ENCODE assay signal across 12 cellular contexts in genomic region chr6:26360451-26361416, GRCh38. TPM values are rescaled to one million over a fixed set of nuclear protein-coding genes. Genes with fewer than 3 reads are reported as not detected.
DNase-seq lines count a peak whose midpoint lies in the region; ATAC-seq and TF ChIP-seq lines count a peak whose summit lies in the region.
"Had no signal": no experiment of that assay in that cellular context is flagged by ENCODE, and none has a peak within 500 bp of the region (broad histone marks: within the 10 kb centered on the region; RNA-seq: fewer than 3 reads in every experiment).

No MANE protein-coding gene starts in this region.

- H3K4me1 Mint-ChIP-seq in activated naive CD8-positive, alpha-beta T cell treated with anti-CD3 and anti-CD28 coated beads, Interleukin-2, amount 10 ng/mL, durations not matched to agents 7 days and 5 days, result peaks cover 27% of the 10 kb centered on the region
- H3K4me1 Mint-ChIP-seq in GM23338, result no peaks in the 10 kb centered on the region

- no peak for TF ChIP-seq CTCF in osteoblast (IDR thresholded peaks at IDR 0.05; ENCODE audit: extremely low read depth, low read depth, low read length)
- TF ChIP-seq CTCF in GM23338 (conservative IDR thresholded peaks at IDR 0.05; ENCODE audit: low read depth in 2 of 2), result no peak

- peak overlapping the region; percentile 77 for H3K27ac Mint-ChIP-seq in activated naive CD8-positive, alpha-beta T cell treated with anti-CD3 and anti-CD28 coated beads, Interleukin-2, amount 10 ng/mL, durations not matched to agents 7 days and 5 days
- no peak overlapping the region for H3K27ac Mint-ChIP-seq in GM23338

- ATAC-seq in GM18498 (IDR thresholded peaks at IDR 0.05; ENCODE audit: unreplicated experiment), result peak; percentile 51
- peak; percentile 42 for ATAC-seq in GM19455 (IDR thresholded peaks at IDR 0.05; ENCODE audit: unreplicated experiment)
- peak; percentile 57 for ATAC-seq in HG03175 (IDR thresholded peaks at IDR 0.05; ENCODE audit: unreplicated experiment)
- peak; percentile 29 for ATAC-seq in activated naive CD8-positive, alpha-beta T cell treated with anti-CD3 and anti-CD28 coated beads, Interleukin-2, amount 10 ng/mL, durations not matched to agents 7 days and 5 days (ENCODE audit: low read depth)
- no peak for ATAC-seq in GM23338

- no peak overlapping the region for H3K27ac ChIP-seq in osteoblast (ENCODE audit: low read depth, low read length)
- H3K27ac ChIP-seq in GM23338 (ENCODE audit: low read depth), result no peak overlapping the region

- peak overlapping the region; percentile 53 for H3K4me3 Mint-ChIP-seq in activated naive CD8-positive, alpha-beta T cell treated with anti-CD3 and anti-CD28 coated beads, Interleukin-2, amount 10 ng/mL, durations not matched to agents 7 days and 5 days
- no peak overlapping the region for H3K4me3 Mint-ChIP-seq in GM23338

- H3K4me2 ChIP-seq in osteoblast (ENCODE audit: insufficient read depth, low read length), result no peak overlapping the region
- H3K4me2 ChIP-seq in GM23338, result no peak overlapping the region

- POLR2A ChIA-PET in activated naive CD8-positive, alpha-beta T cell treated with anti-CD3 and anti-CD28 coated beads, Interleukin-2, amount 10 ng/mL, durations not matched to agents 7 days and 5 days (lab: Charles Lee), result no interaction called here

- no peaks in the 10 kb centered on the region for H3K36me3 ChIP-seq in osteoblast (ENCODE audit: insufficient read depth, low read length)
- no peaks in the 10 kb centered on the region for H3K36me3 ChIP-seq in GM23338 (ENCODE audit: insufficient read depth)

- no peaks in the 10 kb centered on the region for H3K36me3 Mint-ChIP-seq in activated naive CD8-positive, alpha-beta T cell treated with anti-CD3 and anti-CD28 coated beads, Interleukin-2, amount 10 ng/mL, durations not matched to agents 7 days and 5 days
- no peaks in the 10 kb centered on the region for H3K36me3 Mint-ChIP-seq in GM23338 (ENCODE audit: low read depth)

- no peaks in the 10 kb centered on the region for H3K9me2 ChIP-seq in GM23338 (ENCODE audit: insufficient read depth)

- H3F3A ChIP-seq in GM23338 (replicated peaks; ENCODE audit: low read depth), result no peaks in the 10 kb centered on the region

- H3K4me3 ChIP-seq in osteoblast (ENCODE audit: insufficient read depth, low read length) (no peak overlapping the region), GM23338 (no peak overlapping the region)

- H3K4me1 ChIP-seq in osteoblast (ENCODE audit: insufficient read depth, low read length) (peaks cover 9% of the 10 kb centered on the region), GM23338 (ENCODE audit: insufficient read depth) (no peaks in the 10 kb centered on the region)

- DNase-seq in activated naive CD8-positive, alpha-beta T cell treated with anti-CD3 and anti-CD28 coated beads, Interleukin-2, amount 10 ng/mL, durations not matched to agents 7 days and 5 days, result no peak
- DNase-seq in osteoblast (ENCODE audit: insufficient read length, low spot score, missing footprints) (no peak), C1 segment of cervical spinal cord (lab: John Stamatoyannopoulos, UW) (no peak), GM23338 (ENCODE audit: low spot score) (no peak), NCI-H146 treated with DMSO at 0.1 percent for 48 hours (lab: John Stamatoyannopoulos, UW; ENCODE audit: unreplicated experiment) (no peak)
- DNase-seq: activated CD4-positive, alpha-beta T cell treated with anti-CD3 and anti-CD28 coated beads for 1 hour; caudate nucleus; small intestine; stimulated activated naive CD4-positive, alpha-beta T cell treated with Interleukin-2 at 50 U/mL for 16 hours had no signal

- H4K20me1 ChIP-seq in osteoblast (ENCODE audit: insufficient read depth, low read length), result no peaks in the 10 kb centered on the region
- H4K20me1 ChIP-seq in GM23338 (replicated peaks; ENCODE audit: insufficient read depth), result no peaks in the 10 kb centered on the region

- no peaks in the 10 kb centered on the region for H3K79me2 ChIP-seq in osteoblast (ENCODE audit: insufficient read depth, low read length)
- no peaks in the 10 kb centered on the region for H3K79me2 ChIP-seq in GM23338 (replicated peaks; ENCODE audit: insufficient read depth)

- no peaks in the 10 kb centered on the region for H3K9me3 ChIP-seq in osteoblast (ENCODE audit: low read depth, low read length)

- no peak overlapping the region for H2AFZ ChIP-seq in osteoblast (ENCODE audit: low read length)
- H2AFZ ChIP-seq in GM23338, result no peak overlapping the region

- H3K9me3 Mint-ChIP-seq in activated naive CD8-positive, alpha-beta T cell treated with anti-CD3 and anti-CD28 coated beads, Interleukin-2, amount 10 ng/mL, durations not matched to agents 7 days and 5 days, result no peaks in the 10 kb centered on the region
- H3K9me3 Mint-ChIP-seq in GM23338, result no peaks in the 10 kb centered on the region

- H3K27me3 Mint-ChIP-seq in activated naive CD8-positive, alpha-beta T cell treated with anti-CD3 and anti-CD28 coated beads, Interleukin-2, amount 10 ng/mL, durations not matched to agents 7 days and 5 days, result no peaks in the 10 kb centered on the region
- H3K27me3 Mint-ChIP-seq in GM23338 (ENCODE audit: insufficient read depth, low read depth, poor library complexity), result peaks cover 8% of the 10 kb centered on the region

- no peaks in the 10 kb centered on the region for H3K27me3 ChIP-seq in osteoblast (ENCODE audit: insufficient read depth, low read length)
- no peaks in the 10 kb centered on the region for H3K27me3 ChIP-seq in GM23338 (ENCODE audit: insufficient read depth)

TF ChIP-seq in GM23338, 12 proteins besides CTCF, POLR2A, EP300 and RAD21 (continues in another document):
- no peak for TF ChIP-seq EZH2phosphoT487 (IDR thresholded peaks at IDR 0.05; ENCODE audit: unreplicated experiment)
- TF ChIP-seq ZNF331 (CRISPR knock-in tag; IDR thresholded peaks at IDR 0.05; ENCODE audit: low read depth), result no peak
- no peak for TF ChIP-seq NANOG (IDR thresholded peaks at IDR 0.05; ENCODE audit: borderline replicate concordance)
- TF ChIP-seq, protein P1, sequence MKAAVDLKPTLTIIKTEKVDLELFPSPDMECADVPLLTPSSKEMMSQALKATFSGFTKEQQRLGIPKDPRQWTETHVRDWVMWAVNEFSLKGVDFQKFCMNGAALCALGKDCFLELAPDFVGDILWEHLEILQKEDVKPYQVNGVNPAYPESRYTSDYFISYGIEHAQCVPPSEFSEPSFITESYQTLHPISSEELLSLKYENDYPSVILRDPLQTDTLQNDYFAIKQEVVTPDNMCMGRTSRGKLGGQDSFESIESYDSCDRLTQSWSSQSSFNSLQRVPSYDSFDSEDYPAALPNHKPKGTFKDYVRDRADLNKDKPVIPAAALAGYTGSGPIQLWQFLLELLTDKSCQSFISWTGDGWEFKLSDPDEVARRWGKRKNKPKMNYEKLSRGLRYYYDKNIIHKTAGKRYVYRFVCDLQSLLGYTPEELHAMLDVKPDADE (IDR thresholded peaks at IDR 0.05), result no peak

RNA-seq across cellular contexts. Expression of gene BTN3A2, which starts 4.3 kb away (rescaled TPM):
- total RNA-seq in activated naive CD8-positive, alpha-beta T cell treated with anti-CD3 and anti-CD28 coated beads, Interleukin-2, amount 10 ng/mL, durations not matched to agents 7 days and 5 days, result 100 to 1,000 TPM; 102 to 122 TPM
- 24.2 and 25.0 TPM in 2 replicates for total RNA-seq in osteoblast
- total RNA-seq in GM23338 (2014; rRNA removed; shearing (Covaris generic)), result 2.8 and 10.4 TPM in 2 replicates
- polyA plus RNA-seq in GM23338 (2016; fragmentation: Nextera tagmentation; extraction: Ambion mirVana), result 3.4 and 4.3 TPM in 2 replicates

RNA-seq across cellular contexts. Expression of gene BTN2A2, which starts 22.2 kb away (rescaled TPM):
- total RNA-seq in activated naive CD8-positive, alpha-beta T cell treated with anti-CD3 and anti-CD28 coated beads, Interleukin-2, amount 10 ng/mL, durations not matched to agents 7 days and 5 days, result 10 to 100 TPM; 20.5 to 27.9 TPM
- 16.3 and 17.4 TPM in 2 replicates for total RNA-seq in osteoblast
- total RNA-seq in GM23338 (2014; rRNA removed; shearing (Covaris generic)), result 7.2 and 16.7 TPM in 2 replicates
- polyA plus RNA-seq in GM23338 (2016; fragmentation: Nextera tagmentation; extraction: Ambion mirVana), result 5.9 and 7.3 TPM in 2 replicates

RNA-seq across cellular contexts. Expression of gene BTN3A1, which starts 41.3 kb away (rescaled TPM):
- total RNA-seq in activated naive CD8-positive, alpha-beta T cell treated with anti-CD3 and anti-CD28 coated beads, Interleukin-2, amount 10 ng/mL, durations not matched to agents 7 days and 5 days, result 100 to 1,000 TPM; 143 to 154 TPM
- 25.3 and 26.2 TPM in 2 replicates for total RNA-seq in osteoblast
- total RNA-seq in GM23338 (2014; rRNA removed; shearing (Covaris generic)), result 4.0 and 4.3 TPM in 2 replicates
- polyA plus RNA-seq in GM23338 (2016; fragmentation: Nextera tagmentation; extraction: Ambion mirVana), result 1.7 and 2.4 TPM in 2 replicates
